ENCODE assay signal across 22 cellular contexts in the genomic region with DNA sequence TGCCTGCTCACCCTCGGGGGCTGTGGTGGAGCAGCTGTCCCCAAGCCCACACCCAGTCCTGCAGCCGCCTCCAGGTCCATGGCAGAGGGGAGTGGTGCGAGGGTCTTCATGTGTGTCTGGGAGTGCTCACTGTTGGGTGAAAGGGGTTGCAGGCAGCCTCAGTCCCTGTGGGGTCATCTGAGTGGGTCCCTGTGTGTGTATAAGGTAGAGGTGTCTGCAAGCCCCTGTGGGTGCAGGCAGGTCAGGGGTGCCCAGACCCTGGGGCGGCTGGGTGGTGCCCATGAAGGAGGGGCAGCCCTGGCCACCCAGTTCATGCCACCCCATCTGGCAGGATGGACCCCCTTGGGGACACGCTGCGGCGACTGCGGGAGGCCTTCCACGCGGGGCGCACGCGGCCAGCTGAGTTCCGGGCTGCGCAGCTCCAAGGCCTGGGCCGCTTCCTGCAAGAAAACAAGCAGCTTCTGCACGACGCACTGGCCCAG. TPM values are rescaled to one million over a fixed set of nuclear protein-coding genes. Genes with fewer than 3 reads are reported as not detected.
DNase-seq lines count a peak whose midpoint lies in the region; ATAC-seq and TF ChIP-seq lines count a peak whose summit lies in the region.
"Had no signal": no experiment of that assay in that cellular context is flagged by ENCODE, and none has a peak within 500 bp of the region (broad histone marks: within the 10 kb centered on the region; RNA-seq: fewer than 3 reads in every experiment).

No MANE protein-coding gene starts in this region.

- H3K9me3 Mint-ChIP-seq in chondrocyte (ENCODE audit: low read depth) = no peaks in the 10 kb centered on the region
- no peaks in the 10 kb centered on the region for H3K9me3 Mint-ChIP-seq in natural killer cell treated with Interleukin-12 subunit alpha and Interleukin-12 subunit beta and Interleukin-15 and Interleukin-18, amount 100 ng/mL, for 72 hours
- H3K9me3 Mint-ChIP-seq: activated CD4-positive, alpha-beta memory T cell treated with anti-CD3 and anti-CD28 coated beads for 36 hours; activated naive CD8-positive, alpha-beta T cell treated with anti-CD3 and anti-CD28 coated beads, Interleukin-2, amount 10 ng/mL, durations not matched to agents 7 days and 5 days; activated T-cell treated with anti-CD3 and anti-CD28 coated beads, Interleukin-2, amount 50 U/mL, for 72 hours; effector memory CD8-positive, alpha-beta T cell had no signal

- TF ChIP-seq RAD21 in Ishikawa (IDR thresholded peaks at IDR 0.05; ENCODE audit: low read depth) = no peak

- H3K4me3 Mint-ChIP-seq in chondrocyte (ENCODE audit: unreplicated experiment) = no peak overlapping the region
- H3K4me3 Mint-ChIP-seq in natural killer cell treated with Interleukin-12 subunit alpha and Interleukin-12 subunit beta and Interleukin-15 and Interleukin-18, amount 100 ng/mL, for 72 hours = no peak overlapping the region
- H3K4me3 Mint-ChIP-seq: activated CD4-positive, alpha-beta memory T cell treated with anti-CD3 and anti-CD28 coated beads for 36 hours; activated naive CD8-positive, alpha-beta T cell treated with anti-CD3 and anti-CD28 coated beads, Interleukin-2, amount 10 ng/mL, durations not matched to agents 7 days and 5 days; activated T-cell treated with anti-CD3 and anti-CD28 coated beads, Interleukin-2, amount 50 U/mL, for 72 hours; B cell; effector memory CD8-positive, alpha-beta T cell had no signal

- TF ChIP-seq EP300 in Ishikawa (IDR thresholded peaks at IDR 0.05; ENCODE audit: borderline replicate concordance) = no peak

- H3K27me3 ChIP-seq in lower lobe of right lung (ENCODE audit: low read depth) = no peaks in the 10 kb centered on the region
- no peaks in the 10 kb centered on the region for H3K27me3 ChIP-seq in tibial artery
- H3K27me3 ChIP-seq in uterus = no peaks in the 10 kb centered on the region

- H3K27ac ChIP-seq in lower lobe of right lung (peak overlapping the region; percentile 86), tibial artery (peak overlapping the region; percentile 93 to 94), uterus (no peak overlapping the region)
- H3K27ac ChIP-seq: left ventricle myocardium inferior, prostate gland had no signal

- no peak for TF ChIP-seq POLR2A in uterus (IDR thresholded peaks at IDR 0.05)

- H3K4me3 ChIP-seq in lower lobe of right lung = peak overlapping the region; percentile 22
- no peak overlapping the region for H3K4me3 ChIP-seq in tibial artery
- no peak overlapping the region for H3K4me3 ChIP-seq in uterus
- H3K4me3 ChIP-seq: left ventricle myocardium inferior, prostate gland had no signal

- H3K27me3 Mint-ChIP-seq in chondrocyte (ENCODE audit: low read depth) = no peaks in the 10 kb centered on the region
- H3K27me3 Mint-ChIP-seq in natural killer cell treated with Interleukin-12 subunit alpha and Interleukin-12 subunit beta and Interleukin-15 and Interleukin-18, amount 100 ng/mL, for 72 hours = no peaks in the 10 kb centered on the region
- H3K27me3 Mint-ChIP-seq: B cell, naive B cell had no signal

- peak; percentile 93 for DNase-seq in chondrocyte (ENCODE audit: low spot score)
- no peak for DNase-seq in lower lobe of right lung
- DNase-seq in tibial artery = no peak
- no peak for DNase-seq in natural killer cell treated with Interleukin-12 subunit alpha and Interleukin-12 subunit beta and Interleukin-15 and Interleukin-18, amount 100 ng/mL, for 72 hours (ENCODE audit: low spot score)
- no peak for DNase-seq in C1 segment of cervical spinal cord (lab: John Stamatoyannopoulos, UW)
- DNase-seq in uterus = no peak
- DNase-seq: activated CD4-positive, alpha-beta memory T cell treated with anti-CD3 and anti-CD28 coated beads for 36 hours; activated naive CD8-positive, alpha-beta T cell treated with anti-CD3 and anti-CD28 coated beads, Interleukin-2, amount 10 ng/mL, durations not matched to agents 7 days and 5 days; activated T-cell treated with anti-CD3 and anti-CD28 coated beads, Interleukin-2, amount 50 U/mL, for 72 hours; caudate nucleus; DMS153; effector memory CD8-positive, alpha-beta T cell; left ventricle myocardium inferior; naive B cell; NCI-H1930; NCI-H524; OCI-M1; stimulated activated CD4-positive, alpha-beta T cell treated with anti-CD3 and anti-CD28 coated beads, Interleukin-15, amount 100 ng/mL, for 24 hours had no signal

- no peaks in the 10 kb centered on the region for H3K36me3 Mint-ChIP-seq in chondrocyte (ENCODE audit: low read depth)
- H3K36me3 Mint-ChIP-seq in natural killer cell treated with Interleukin-12 subunit alpha and Interleukin-12 subunit beta and Interleukin-15 and Interleukin-18, amount 100 ng/mL, for 72 hours = no peaks in the 10 kb centered on the region
- H3K36me3 Mint-ChIP-seq: activated CD4-positive, alpha-beta memory T cell treated with anti-CD3 and anti-CD28 coated beads for 36 hours; activated naive CD8-positive, alpha-beta T cell treated with anti-CD3 and anti-CD28 coated beads, Interleukin-2, amount 10 ng/mL, durations not matched to agents 7 days and 5 days; naive B cell had no signal

- H3K4me1 ChIP-seq in lower lobe of right lung (peaks cover 61% of the 10 kb centered on the region), tibial artery (peaks cover 4 to 74% (median 60%) of the 10 kb centered on the region in 4 donors), uterus (peaks cover 0 to 4% of the 10 kb centered on the region in 2 donors)
- H3K4me1 ChIP-seq: prostate gland had no signal

- ATAC-seq in lower lobe of right lung = no peak
- no peak for ATAC-seq in natural killer cell treated with Interleukin-12 subunit alpha and Interleukin-12 subunit beta and Interleukin-15 and Interleukin-18, amount 100 ng/mL, for 72 hours
- ATAC-seq in GM19455 (IDR thresholded peaks at IDR 0.05; ENCODE audit: unreplicated experiment) = no peak
- ATAC-seq: effector memory CD8-positive, alpha-beta T cell had no signal

- intact Hi-C loops in lower lobe of right lung (cut with DNase I) = no loop called here
- intact Hi-C loops in tibial artery (cut with DNase I; ENCODE audit: low total_unique reads) = loop anchor here (5.0 kb wide), 1 partner anchor 107 kb away; a partner anchor contains a TSS
- intact Hi-C loops in uterus (cut with DNase I; ENCODE audit: low total_unique reads) = no loop called here

- TF ChIP-seq CTCF in chondrocyte (IDR thresholded peaks at IDR 0.05) (no peak), lower lobe of right lung (IDR thresholded peaks at IDR 0.05) (no peak), tibial artery (IDR thresholded peaks at IDR 0.05) (no peak), uterus (IDR thresholded peaks at IDR 0.05) (no peak)

- peaks cover 71% of the 10 kb centered on the region for H3K4me1 Mint-ChIP-seq in chondrocyte (ENCODE audit: low read depth)
- peaks cover 0 to 10% of the 10 kb centered on the region in 2 donors for H3K4me1 Mint-ChIP-seq in natural killer cell treated with Interleukin-12 subunit alpha and Interleukin-12 subunit beta and Interleukin-15 and Interleukin-18, amount 100 ng/mL, for 72 hours (ENCODE audit: low read depth in 2 of 2)

- peak overlapping the region; percentile 94 for H3K27ac Mint-ChIP-seq in chondrocyte (ENCODE audit: unreplicated experiment)
- no peak overlapping the region for H3K27ac Mint-ChIP-seq in natural killer cell treated with Interleukin-12 subunit alpha and Interleukin-12 subunit beta and Interleukin-15 and Interleukin-18, amount 100 ng/mL, for 72 hours
- H3K27ac Mint-ChIP-seq: activated CD4-positive, alpha-beta memory T cell treated with anti-CD3 and anti-CD28 coated beads for 36 hours; activated naive CD8-positive, alpha-beta T cell treated with anti-CD3 and anti-CD28 coated beads, Interleukin-2, amount 10 ng/mL, durations not matched to agents 7 days and 5 days; activated T-cell treated with anti-CD3 and anti-CD28 coated beads, Interleukin-2, amount 50 U/mL, for 72 hours; B cell; naive B cell had no signal

- H3K9me3 ChIP-seq in lower lobe of right lung (no peaks in the 10 kb centered on the region), tibial artery (no peaks in the 10 kb centered on the region), uterus (no peaks in the 10 kb centered on the region)
- H3K9me3 ChIP-seq: left ventricle myocardium inferior, prostate gland had no signal

- H3K36me3 ChIP-seq in lower lobe of right lung = peaks cover 10% of the 10 kb centered on the region
- H3K36me3 ChIP-seq in tibial artery = no peaks in the 10 kb centered on the region
- H3K36me3 ChIP-seq in uterus = no peaks in the 10 kb centered on the region
- H3K36me3 ChIP-seq: left ventricle myocardium inferior, prostate gland had no signal

TF ChIP-seq in Ishikawa, 13 proteins besides CTCF, POLR2A, EP300 and RAD21:
- TF ChIP-seq, protein P1, sequence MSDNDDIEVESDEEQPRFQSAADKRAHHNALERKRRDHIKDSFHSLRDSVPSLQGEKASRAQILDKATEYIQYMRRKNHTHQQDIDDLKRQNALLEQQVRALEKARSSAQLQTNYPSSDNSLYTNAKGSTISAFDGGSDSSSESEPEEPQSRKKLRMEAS (IDR thresholded peaks at IDR 0.05) = no peak
- TF ChIP-seq ZBTB7A (IDR thresholded peaks at IDR 0.05; ENCODE audit: low read depth) = peak; percentile 85

RNA-seq across cellular contexts. Expression of a gene that starts 4.9 kb away (rescaled TPM):
- total RNA-seq in chondrocyte = 10.8 to 14.3 TPM (median 13.1 TPM) in 3 replicates
- total RNA-seq in lower lobe of right lung = 104 TPM
- total RNA-seq in natural killer cell treated with Interleukin-12 subunit alpha and Interleukin-12 subunit beta and Interleukin-15 and Interleukin-18, amount 100 ng/mL, for 72 hours = under 1 TPM; 0.25 to 0.98 TPM
- 1 to 10 TPM; 2.3 to 5.7 (median 4.0) TPM for total RNA-seq in uterus
- total RNA-seq: activated CD4-positive, alpha-beta memory T cell treated with anti-CD3 and anti-CD28 coated beads for 36 hours had no signal

RNA-seq across cellular contexts. Expression of a gene that starts 11.1 kb away (rescaled TPM):
- total RNA-seq in chondrocyte (14.4 to 16.6 TPM (median 15.9 TPM) in 3 replicates), lower lobe of right lung (121 TPM), uterus (10 to 100 TPM in 3 of 4 donors, 1 to 10 TPM in 1; 4.1 to 24.3 (median 13.2) TPM)
- 10 to 100 TPM; 13.5 to 13.6 TPM for total RNA-seq in natural killer cell treated with Interleukin-12 subunit alpha and Interleukin-12 subunit beta and Interleukin-15 and Interleukin-18, amount 100 ng/mL, for 72 hours

RNA-seq across cellular contexts. Expression of a gene that starts 15.5 kb away (rescaled TPM):
- total RNA-seq in chondrocyte (140 to 172 TPM (median 143 TPM) in 3 replicates), lower lobe of right lung (95.5 TPM), uterus (100 to 1,000 TPM in 2 of 4 donors, 10 to 100 TPM in 2; 53.4 to 291 (median 139) TPM)
- 100 to 1,000 TPM; 124 to 143 TPM for total RNA-seq in natural killer cell treated with Interleukin-12 subunit alpha and Interleukin-12 subunit beta and Interleukin-15 and Interleukin-18, amount 100 ng/mL, for 72 hours

RNA-seq across cellular contexts. Expression of a gene that starts 23.8 kb away (rescaled TPM):
- total RNA-seq in chondrocyte (52.3 to 73.2 TPM (median 66.5 TPM) in 3 replicates), lower lobe of right lung (276 TPM), uterus (100 to 1,000 TPM in 2 of 4 donors, 10 to 100 TPM in 2; 62.1 to 162 (median 115) TPM)
- total RNA-seq in natural killer cell treated with Interleukin-12 subunit alpha and Interleukin-12 subunit beta and Interleukin-15 and Interleukin-18, amount 100 ng/mL, for 72 hours = 100 to 1,000 TPM; 354 to 380 TPM

Comparison
In these comparisons a context has a peak if more than half of its experiments do, and no peak if none do; other contexts are left out.
1. H3K27ac ChIP-seq: peak in lower lobe of right lung (single experiment) and tibial artery (2 of 2); none in uterus (0 of 2).